23 cellular contexts compared by ENCODE assay signal in the genomic region with DNA sequence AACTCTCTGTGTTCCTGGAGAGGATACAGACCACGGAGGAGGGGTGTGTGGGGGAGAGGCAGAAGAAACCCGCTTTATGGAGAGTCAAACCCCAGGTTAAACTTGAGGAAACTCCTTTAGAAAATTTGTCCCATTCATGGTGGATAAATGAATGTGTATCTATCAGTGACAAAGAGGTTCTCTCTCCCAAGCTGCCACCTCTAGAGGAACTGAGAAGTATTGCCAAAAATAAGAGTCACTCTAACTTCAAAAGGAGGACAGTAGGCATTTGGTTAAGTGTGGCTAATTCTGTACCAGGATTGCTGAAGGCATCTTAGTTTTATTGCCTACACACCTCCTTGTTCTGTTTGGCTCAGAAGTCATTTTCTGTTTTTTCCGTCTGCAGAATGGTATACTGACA.
DNase-seq lines count a peak whose midpoint lies in the region; ATAC-seq and TF ChIP-seq lines count a peak whose summit lies in the region.
"Had no signal": no experiment of that assay in that cellular context is flagged by ENCODE, and none has a peak within 500 bp of the region (broad histone marks: within the 10 kb centered on the region; RNA-seq: fewer than 3 reads in every experiment).

No MANE protein-coding gene starts in this region.

- no peaks in the 10 kb centered on the region for H3K36me3 ChIP-seq in cardiac muscle cell
- no peaks in the 10 kb centered on the region for H3K36me3 ChIP-seq in sigmoid colon
- no peaks in the 10 kb centered on the region for H3K36me3 ChIP-seq in esophagus squamous epithelium
- no peaks in the 10 kb centered on the region for H3K36me3 ChIP-seq in PC-9 (ENCODE audit: low read depth)
- H3K36me3 ChIP-seq: BE2C, heart left ventricle, transverse colon had no signal

- CTCF ChIA-PET in PC-9 (lab: Charles Lee), result no interaction called here

- DNase-seq in cardiac muscle cell (ENCODE audit: low read depth in 1 of 2, low spot score in 1 of 2) (peak in 1 of 2 donors; percentile 24), Right ventricle myocardium inferior (ENCODE audit: missing footprints) (no peak), cerebellar cortex (ENCODE audit: low spot score) (peak; percentile 4), mesothelial cell of epicardium (ENCODE audit: low spot score in 2 of 2, unreplicated experiment in 2 of 2) (no peak), sigmoid colon (no peak), esophagus squamous epithelium (lab: John Stamatoyannopoulos, UW) (no peak), PC-9 (no peak)
- no peak for DNase-seq in natural killer cell treated with Interleukin-12 subunit alpha and Interleukin-12 subunit beta and Interleukin-15 and Interleukin-18, amount 100 ng/mL, for 72 hours (ENCODE audit: low spot score)
- DNase-seq: activated CD4-positive, alpha-beta T cell treated with anti-CD3 and anti-CD28 coated beads, Interleukin-2, amount 50 U/mL, for 1 hour; activated CD8-positive, alpha-beta memory T cell treated with anti-CD3 and anti-CD28 coated beads, Interleukin-2, amount 50 U/mL, for 4 hours; BE2C; GF-D8; heart left ventricle; immature natural killer cell; NCI-H1092; NCI-H187 treated with DMSO at 0.1 percent for 48 hours; stimulated activated naive CD8-positive, alpha-beta T cell treated with anti-CD3 and anti-CD28 coated beads, Interleukin-15, amount 100 ng/mL, for 72 hours; T-helper 9 cell; transverse colon had no signal

- H3K4me3 ChIP-seq in cardiac muscle cell (no peak overlapping the region), sigmoid colon (no peak overlapping the region), esophagus squamous epithelium (no peak overlapping the region), PC-9 (no peak overlapping the region)
- H3K4me3 ChIP-seq: heart left ventricle, transverse colon had no signal

- H2AFZ ChIP-seq in PC-9, result no peak overlapping the region

- no peak overlapping the region for H3K4me3 Mint-ChIP-seq in mesothelial cell of epicardium
- no peak overlapping the region for H3K4me3 Mint-ChIP-seq in natural killer cell treated with Interleukin-12 subunit alpha and Interleukin-12 subunit beta and Interleukin-15 and Interleukin-18, amount 100 ng/mL, for 72 hours
- H3K4me3 Mint-ChIP-seq: activated naive CD4-positive, alpha-beta T cell treated with anti-CD3 and anti-CD28 coated beads, Interleukin-2, amount 50 U/mL, for 24 hours; activated T-helper 17 cell treated with anti-CD3 and anti-CD28 coated beads, Interleukin-2, amount 50 U/mL, for 72 hours; central memory CD8-positive, alpha-beta T cell; immature natural killer cell; stimulated activated naive CD8-positive, alpha-beta T cell treated with anti-CD3 and anti-CD28 coated beads, Interleukin-15, amount 100 ng/mL, for 72 hours had no signal

- no peaks in the 10 kb centered on the region for H3F3A ChIP-seq in PC-9 (ENCODE audit: insufficient read depth, low read depth)

- H3K4me1 Mint-ChIP-seq in mesothelial cell of epicardium, result peaks cover 37% of the 10 kb centered on the region
- H3K4me1 Mint-ChIP-seq in natural killer cell treated with Interleukin-12 subunit alpha and Interleukin-12 subunit beta and Interleukin-15 and Interleukin-18, amount 100 ng/mL, for 72 hours (ENCODE audit: low read depth in 2 of 2), result no peaks in the 10 kb centered on the region
- H3K4me1 Mint-ChIP-seq: activated naive CD4-positive, alpha-beta T cell treated with anti-CD3 and anti-CD28 coated beads, Interleukin-2, amount 50 U/mL, for 24 hours; activated T-helper 17 cell treated with anti-CD3 and anti-CD28 coated beads, Interleukin-2, amount 50 U/mL, for 72 hours; central memory CD8-positive, alpha-beta T cell; immature natural killer cell; stimulated activated naive CD8-positive, alpha-beta T cell treated with anti-CD3 and anti-CD28 coated beads, Interleukin-15, amount 100 ng/mL, for 72 hours had no signal

- POLR2A ChIA-PET in PC-9 (lab: Charles Lee; ENCODE audit: unreplicated experiment), result no interaction called here

- no TSS peak for BruUV-seq in PC-9 (replicated peaks; lab: Mats Ljungman, UMichigan)

- H3K27me3 Mint-ChIP-seq in mesothelial cell of epicardium (ENCODE audit: low read depth), result no peaks in the 10 kb centered on the region
- H3K27me3 Mint-ChIP-seq in natural killer cell treated with Interleukin-12 subunit alpha and Interleukin-12 subunit beta and Interleukin-15 and Interleukin-18, amount 100 ng/mL, for 72 hours, result peaks cover 6 to 7% of the 10 kb centered on the region in 2 donors
- H3K27me3 Mint-ChIP-seq: activated naive CD4-positive, alpha-beta T cell treated with anti-CD3 and anti-CD28 coated beads, Interleukin-2, amount 50 U/mL, for 24 hours; activated T-helper 17 cell treated with anti-CD3 and anti-CD28 coated beads, Interleukin-2, amount 50 U/mL, for 72 hours; central memory CD8-positive, alpha-beta T cell had no signal

- H3K9me3 ChIP-seq in cardiac muscle cell (ENCODE audit: low read depth) (no peaks in the 10 kb centered on the region), sigmoid colon (peaks cover 0 to 2% (median 0%) of the 10 kb centered on the region in 4 donors), esophagus squamous epithelium (no peaks in the 10 kb centered on the region), PC-9 (ENCODE audit: insufficient read depth, low read depth) (no peaks in the 10 kb centered on the region)
- H3K9me3 ChIP-seq: BE2C, transverse colon had no signal

- intact Hi-C loops in Right ventricle myocardium inferior (cut with DNase I), result no loop called here
- intact Hi-C loops in sigmoid colon (cut with DNase I), result no loop called here
- intact Hi-C loops in esophagus squamous epithelium (cut with DNase I), result no loop called here
- intact Hi-C loops in PC-9 (cut with micrococcal nuclease; ENCODE audit: unreplicated experiment), result no loop called here

- H3K27me3 ChIP-seq in cardiac muscle cell, result no peaks in the 10 kb centered on the region
- H3K27me3 ChIP-seq in sigmoid colon, result no peaks in the 10 kb centered on the region
- H3K27me3 ChIP-seq in esophagus squamous epithelium, result no peaks in the 10 kb centered on the region
- H3K27me3 ChIP-seq in PC-9 (ENCODE audit: insufficient read depth, low read depth), result peaks cover 6% of the 10 kb centered on the region; the same call in 1 of the 2 replicates
- H3K27me3 ChIP-seq: BE2C, heart left ventricle, transverse colon had no signal

- WGBS in sigmoid colon, 2 donors, result 50 to 52% methylated on average over 3 of the region's 3 CpGs
- 67 to 87% methylated on average over 1 to 3 of the region's 3 CpGs for WGBS in esophagus squamous epithelium, 2 donors

- H3K9me3 Mint-ChIP-seq in mesothelial cell of epicardium, result peaks cover 12% of the 10 kb centered on the region
- peaks cover 2% of the 10 kb centered on the region for H3K9me3 Mint-ChIP-seq in natural killer cell treated with Interleukin-12 subunit alpha and Interleukin-12 subunit beta and Interleukin-15 and Interleukin-18, amount 100 ng/mL, for 72 hours
- H3K9me3 Mint-ChIP-seq: activated naive CD4-positive, alpha-beta T cell treated with anti-CD3 and anti-CD28 coated beads, Interleukin-2, amount 50 U/mL, for 24 hours had no signal

- H3K79me2 ChIP-seq in PC-9 (ENCODE audit: low read depth), result no peaks in the 10 kb centered on the region

- TF ChIP-seq POLR2A in sigmoid colon (IDR thresholded peaks at IDR 0.05) (no peak), esophagus squamous epithelium (IDR thresholded peaks at IDR 0.05) (no peak)

- peak overlapping the region; percentile 55 for H3K27ac Mint-ChIP-seq in mesothelial cell of epicardium
- H3K27ac Mint-ChIP-seq in natural killer cell treated with Interleukin-12 subunit alpha and Interleukin-12 subunit beta and Interleukin-15 and Interleukin-18, amount 100 ng/mL, for 72 hours, result no peak overlapping the region
- H3K27ac Mint-ChIP-seq: activated naive CD4-positive, alpha-beta T cell treated with anti-CD3 and anti-CD28 coated beads, Interleukin-2, amount 50 U/mL, for 24 hours; activated T-helper 17 cell treated with anti-CD3 and anti-CD28 coated beads, Interleukin-2, amount 50 U/mL, for 72 hours; immature natural killer cell; stimulated activated naive CD8-positive, alpha-beta T cell treated with anti-CD3 and anti-CD28 coated beads, Interleukin-15, amount 100 ng/mL, for 72 hours had no signal

- H3K4me2 ChIP-seq in PC-9, result no peak overlapping the region

- ATAC-seq in Right ventricle myocardium inferior, result no peak
- no peak for ATAC-seq in natural killer cell treated with Interleukin-12 subunit alpha and Interleukin-12 subunit beta and Interleukin-15 and Interleukin-18, amount 100 ng/mL, for 72 hours
- ATAC-seq: activated T-helper 17 cell treated with anti-CD3 and anti-CD28 coated beads, Interleukin-2, amount 50 U/mL, for 72 hours; heart left ventricle; stimulated activated naive CD8-positive, alpha-beta T cell treated with anti-CD3 and anti-CD28 coated beads, Interleukin-15, amount 100 ng/mL, for 72 hours had no signal

- H3K27ac ChIP-seq in cardiac muscle cell (peak overlapping the region; percentile 8), sigmoid colon (no peak overlapping the region), esophagus squamous epithelium (no peak overlapping the region), PC-9 (no peak overlapping the region)
- H3K27ac ChIP-seq: epithelial cell of prostate, heart left ventricle, transverse colon had no signal

- H3K9me2 ChIP-seq in PC-9 (ENCODE audit: insufficient read depth), result 0 out of 2 replicates have a peak, but pooled peaks cover 3% of the 10 kb centered on the region

- no peaks in the 10 kb centered on the region for H4K20me1 ChIP-seq in PC-9 (ENCODE audit: insufficient read depth)

- TF ChIP-seq CTCF in cardiac muscle cell (IDR thresholded peaks at IDR 0.05; ENCODE audit: low read depth, low read length) (no peak), mesothelial cell of epicardium (IDR thresholded peaks at IDR 0.05; ENCODE audit: unreplicated experiment) (no peak), sigmoid colon (IDR thresholded peaks at IDR 0.05) (no peak), esophagus squamous epithelium (IDR thresholded peaks at IDR 0.05) (no peak), PC-9 (conservative IDR thresholded peaks at IDR 0.05) (no peak)

- H3K4me1 ChIP-seq in cardiac muscle cell (ENCODE audit: low read depth) (peaks cover 29% of the 10 kb centered on the region), sigmoid colon (peaks cover 0 to 4% (median 0%) of the 10 kb centered on the region in 4 donors), esophagus squamous epithelium (no peaks in the 10 kb centered on the region), PC-9 (replicated peaks; ENCODE audit: insufficient read depth) (no peaks in the 10 kb centered on the region)
- H3K4me1 ChIP-seq: BE2C, transverse colon had no signal

- H3K36me3 Mint-ChIP-seq in mesothelial cell of epicardium, result peaks cover 3% of the 10 kb centered on the region
- peaks cover 5% of the 10 kb centered on the region for H3K36me3 Mint-ChIP-seq in natural killer cell treated with Interleukin-12 subunit alpha and Interleukin-12 subunit beta and Interleukin-15 and Interleukin-18, amount 100 ng/mL, for 72 hours
- H3K36me3 Mint-ChIP-seq: activated naive CD4-positive, alpha-beta T cell treated with anti-CD3 and anti-CD28 coated beads, Interleukin-2, amount 50 U/mL, for 24 hours; immature natural killer cell had no signal

- TF ChIP-seq EP300 in sigmoid colon (IDR thresholded peaks at IDR 0.05), result no peak
